ENCODE assay signal across 9 cellular contexts in genomic region chr1:209652121-209652742, GRCh38. TPM values are rescaled to one million over a fixed set of nuclear protein-coding genes. Genes with fewer than 3 reads are reported as not detected.
DNase-seq lines count a peak whose midpoint lies in the region; ATAC-seq and TF ChIP-seq lines count a peak whose summit lies in the region.
"Had no signal": no experiment of that assay in that cellular context is flagged by ENCODE, and none has a peak within 500 bp of the region (broad histone marks: within the 10 kb centered on the region; RNA-seq: fewer than 3 reads in every experiment).

LAMB3 (minus strand) TSS chr1:209652425; CDS start chr1:209650944, 1,481 bp downstream.

- H3K4me1 ChIP-seq in liver (ENCODE audit: control insufficient read depth in 4 of 4, insufficient read depth in 4 of 4, low read length in 3 of 4) (peaks cover 20 to 48% (median 40%) of the 10 kb centered on the region in 4 donors), thyroid gland (peaks cover 15 to 59% of the 10 kb centered on the region in 2 donors)
- H3K4me1 ChIP-seq: BE2C had no signal

- TF ChIP-seq CTCF in liver (IDR thresholded peaks at IDR 0.05; ENCODE audit: low read depth, low read length, missing input control) (no peak), thyroid gland (IDR thresholded peaks at IDR 0.05) (no peak)

- ATAC-seq in activated CD8-positive, alpha-beta memory T cell treated with anti-CD3 and anti-CD28 coated beads, Interleukin-2, amount 10 ng/mL, durations not matched to agents 7 days and 5 days: no peak

- H3K27ac Mint-ChIP-seq in activated CD8-positive, alpha-beta memory T cell treated with anti-CD3 and anti-CD28 coated beads, Interleukin-2, amount 10 ng/mL, durations not matched to agents 7 days and 5 days: peak within 1 kb of the TSS; percentile 70
- H3K27ac Mint-ChIP-seq in activated T-helper 2 cell treated with anti-CD3 and anti-CD28 coated beads, Interferon-gamma antibody, Interleukin-2, Interleukin-4, amounts not matched to agents 10 μg/mL and 5 μg/mL and 100 μg/mL, durations not matched to agents 14 hours and 24 hours and 36 hours: peak within 1 kb of the TSS; percentile 83

- no peaks in the 10 kb centered on the region for H3K36me3 Mint-ChIP-seq in activated CD8-positive, alpha-beta memory T cell treated with anti-CD3 and anti-CD28 coated beads, Interleukin-2, amount 10 ng/mL, durations not matched to agents 7 days and 5 days
- no peaks in the 10 kb centered on the region for H3K36me3 Mint-ChIP-seq in activated T-helper 2 cell treated with anti-CD3 and anti-CD28 coated beads, Interferon-gamma antibody, Interleukin-2, Interleukin-4, amounts not matched to agents 10 μg/mL and 5 μg/mL and 100 μg/mL, durations not matched to agents 14 hours and 24 hours and 36 hours (ENCODE audit: low read depth)

- intact Hi-C loops in activated T-helper 2 cell treated with anti-CD3 and anti-CD28 coated beads, Interferon-gamma antibody, Interleukin-2, Interleukin-4, amounts not matched to agents 10 μg/mL and 5 μg/mL and 100 μg/mL, durations not matched to agents 14 hours and 24 hours and 36 hours (cut with micrococcal nuclease): loop anchor here (5.0 kb wide), 2 partner anchors 35 to 95 kb away; no protein-coding TSS in a partner anchor
- intact Hi-C loops in thyroid gland (cut with DNase I): no loop called here

- no peaks in the 10 kb centered on the region for H3K27me3 ChIP-seq in liver (ENCODE audit: control insufficient read depth in 4 of 4, insufficient read depth in 4 of 4, low read length in 3 of 4)
- H3K27me3 ChIP-seq in thyroid gland: no peaks in the 10 kb centered on the region
- H3K27me3 ChIP-seq: BE2C had no signal

- WGBS in liver: 77% methylated on average over 14 of the region's 14 CpGs
- 63 to 68% methylated on average over 13 of the region's 14 CpGs for WGBS in thyroid gland, 2 donors

- H3K9me3 ChIP-seq in liver (ENCODE audit: control insufficient read depth in 4 of 4, low read length in 3 of 4) (no peaks in the 10 kb centered on the region), thyroid gland (no peaks in the 10 kb centered on the region)
- H3K9me3 ChIP-seq: BE2C had no signal

- CTCF ChIA-PET in activated CD8-positive, alpha-beta memory T cell treated with anti-CD3 and anti-CD28 coated beads, Interleukin-2, amount 10 ng/mL, durations not matched to agents 7 days and 5 days (lab: Charles Lee): interaction anchor here (0.6 to 2.6 kb wide), 7 partner anchors 13 to 80 kb away, joined by 3 to 8 read pairs (median 4); no protein-coding TSS in a partner anchor

- no peak for TF ChIP-seq RAD21 in liver (IDR thresholded peaks at IDR 0.05)

- H3K27ac ChIP-seq in liver (ENCODE audit: low read depth in 1 of 2, low read length in 2 of 2) (peak within 1 kb of the TSS; percentile 38 to 74), thyroid gland (peak within 1 kb of the TSS; percentile 62 to 84 (median 78))

- H3K36me3 ChIP-seq in liver (ENCODE audit: control insufficient read depth in 4 of 4, insufficient read depth in 3 of 4, low read depth in 1 of 4, low read length in 3 of 4): no peaks in the 10 kb centered on the region
- H3K36me3 ChIP-seq in thyroid gland: no peaks in the 10 kb centered on the region
- H3K36me3 ChIP-seq: BE2C had no signal

- peaks cover 27% of the 10 kb centered on the region for H3K4me1 Mint-ChIP-seq in activated CD8-positive, alpha-beta memory T cell treated with anti-CD3 and anti-CD28 coated beads, Interleukin-2, amount 10 ng/mL, durations not matched to agents 7 days and 5 days
- H3K4me1 Mint-ChIP-seq in activated T-helper 2 cell treated with anti-CD3 and anti-CD28 coated beads, Interferon-gamma antibody, Interleukin-2, Interleukin-4, amounts not matched to agents 10 μg/mL and 5 μg/mL and 100 μg/mL, durations not matched to agents 14 hours and 24 hours and 36 hours (ENCODE audit: low read depth): peaks cover 52% of the 10 kb centered on the region

- no peaks in the 10 kb centered on the region for H3K9me3 Mint-ChIP-seq in activated CD8-positive, alpha-beta memory T cell treated with anti-CD3 and anti-CD28 coated beads, Interleukin-2, amount 10 ng/mL, durations not matched to agents 7 days and 5 days (ENCODE audit: low read depth)
- H3K9me3 Mint-ChIP-seq in activated T-helper 2 cell treated with anti-CD3 and anti-CD28 coated beads, Interferon-gamma antibody, Interleukin-2, Interleukin-4, amounts not matched to agents 10 μg/mL and 5 μg/mL and 100 μg/mL, durations not matched to agents 14 hours and 24 hours and 36 hours: no peaks in the 10 kb centered on the region

- H3K27me3 Mint-ChIP-seq in activated CD8-positive, alpha-beta memory T cell treated with anti-CD3 and anti-CD28 coated beads, Interleukin-2, amount 10 ng/mL, durations not matched to agents 7 days and 5 days: no peaks in the 10 kb centered on the region
- H3K27me3 Mint-ChIP-seq in activated T-helper 2 cell treated with anti-CD3 and anti-CD28 coated beads, Interferon-gamma antibody, Interleukin-2, Interleukin-4, amounts not matched to agents 10 μg/mL and 5 μg/mL and 100 μg/mL, durations not matched to agents 14 hours and 24 hours and 36 hours (ENCODE audit: low read depth): no peaks in the 10 kb centered on the region

- no peak for DNase-seq in activated CD8-positive, alpha-beta memory T cell treated with anti-CD3 and anti-CD28 coated beads, Interleukin-2, amount 10 ng/mL, durations not matched to agents 7 days and 5 days
- DNase-seq in activated CD8-positive, alpha-beta memory T cell treated with anti-CD3 and anti-CD28 coated beads for 24 hours: no peak
- no peak for DNase-seq in activated T-helper 2 cell treated with anti-CD3 and anti-CD28 coated beads, Interferon-gamma antibody, Interleukin-2, Interleukin-4, amounts not matched to agents 10 μg/mL and 5 μg/mL and 100 μg/mL, durations not matched to agents 14 hours and 24 hours and 36 hours (ENCODE audit: low spot score)
- DNase-seq in thyroid gland (peak in 1 of 2 donors; percentile 23), G401 (ENCODE audit: low spot score) (no peak)
- DNase-seq in activated effector memory CD4-positive, alpha-beta T cell treated with Interleukin-2 at 50 U/mL for 16 hours: no peak
- no peak for DNase-seq in stimulated activated CD4-positive, alpha-beta T cell treated with anti-CD3 and anti-CD28 coated beads, Interleukin-2, amount 100 ng/mL, for 24 hours

- H3K4me3 ChIP-seq in liver (ENCODE audit: low read depth in 1 of 3, low read length in 3 of 3): no peak within 1 kb of the TSS
- H3K4me3 ChIP-seq in thyroid gland (replicated peaks in 1 of 3): no peak within 1 kb of the TSS

- peak within 1 kb of the TSS in 1 of 2 donors; percentile 32 for H3K9ac ChIP-seq in liver (ENCODE audit: low read depth in 1 of 2, low read length in 2 of 2)

- no peak within 1 kb of the TSS for H3K4me3 Mint-ChIP-seq in activated CD8-positive, alpha-beta memory T cell treated with anti-CD3 and anti-CD28 coated beads, Interleukin-2, amount 10 ng/mL, durations not matched to agents 7 days and 5 days
- no peak within 1 kb of the TSS for H3K4me3 Mint-ChIP-seq in activated T-helper 2 cell treated with anti-CD3 and anti-CD28 coated beads, Interferon-gamma antibody, Interleukin-2, Interleukin-4, amounts not matched to agents 10 μg/mL and 5 μg/mL and 100 μg/mL, durations not matched to agents 14 hours and 24 hours and 36 hours (ENCODE audit: low read depth)

- TF ChIP-seq POLR2A in thyroid gland (IDR thresholded peaks at IDR 0.05): no peak

- in situ Hi-C loops in G401 (cut with HindIII; ENCODE audit: low sequenced_read_pairs): no loop called here

TF ChIP-seq in liver, 16 proteins besides CTCF, POLR2A, EP300 and RAD21:
- TF ChIP-seq MAX (IDR thresholded peaks at IDR 0.05) (no peak), ATF3 (IDR thresholded peaks at IDR 0.05) (no peak), ZBTB33 (IDR thresholded peaks at IDR 0.05) (no peak)

RNA-seq across cellular contexts. Expression of gene LAMB3, which starts in this region (rescaled TPM):
- total RNA-seq in activated CD8-positive, alpha-beta memory T cell treated with anti-CD3 and anti-CD28 coated beads, Interleukin-2, amount 10 ng/mL, durations not matched to agents 7 days and 5 days: 1 to 10 TPM; 1.3 to 2.5 TPM
- total RNA-seq in activated T-helper 2 cell treated with anti-CD3 and anti-CD28 coated beads, Interferon-gamma antibody, Interleukin-2, Interleukin-4, amounts not matched to agents 10 μg/mL and 5 μg/mL and 100 μg/mL, durations not matched to agents 14 hours and 24 hours and 36 hours: 11.3 and 11.5 TPM in 2 replicates
- total RNA-seq in liver: 1 to 10 TPM; 1.3 to 9.1 TPM
- polyA plus RNA-seq in liver: 1 to 10 TPM; 3.6 to 7.6 TPM
- total RNA-seq in thyroid gland: 1 to 10 TPM in 3 of 4 donors, under 1 TPM in 1; 0.56 to 5.6 (median 2.7) TPM
- not detected in 2 replicates for total RNA-seq in G401 (2014; rRNA removed; shearing (Covaris generic))
